1 cellular context compared by ENCODE assay signal in the genomic region with DNA sequence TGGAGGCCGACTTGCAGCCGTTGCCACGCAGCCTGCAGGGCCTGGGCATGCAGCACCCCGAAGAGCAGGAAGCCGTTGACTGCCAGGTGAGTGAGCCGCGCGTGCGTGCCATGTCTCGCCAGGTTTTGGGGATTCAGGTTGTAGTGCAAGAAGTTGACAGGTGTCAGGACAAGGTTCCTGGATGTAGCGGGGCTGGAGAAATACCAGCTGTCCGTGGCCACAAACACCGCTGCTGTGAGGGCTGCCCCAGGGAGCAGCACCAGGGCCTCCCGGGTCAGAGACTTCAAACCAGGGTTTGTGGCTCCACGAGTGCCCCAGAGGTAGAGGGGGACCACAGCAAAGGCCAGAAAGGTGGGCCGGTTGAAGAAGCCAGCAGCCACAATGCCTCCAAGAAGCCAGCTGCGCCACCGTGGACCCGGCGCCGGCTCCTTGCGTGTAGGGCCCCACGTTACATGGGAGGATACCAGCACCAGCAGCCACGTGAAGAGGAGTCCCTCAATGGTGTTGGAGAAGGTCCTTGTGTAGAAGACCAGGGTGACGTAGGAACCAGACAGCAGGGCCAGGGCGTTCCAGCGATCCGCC.
A peak's percentile ranks its signal among the peaks of the same experiment; 100 is the strongest.
TF ChIP-seq lines count a peak whose summit lies in the region.

No MANE protein-coding gene starts in this region.

TF ChIP-seq in HepG2, 621 proteins besides CTCF, POLR2A, EP300 and RAD21 (continues in another document):
- TF ChIP-seq AGO1 (IDR thresholded peaks at IDR 0.05; ENCODE audit: low read depth, low read length, poor library complexity, severe bottlenecking) = peak; percentile 48
- TF ChIP-seq, protein P1, sequence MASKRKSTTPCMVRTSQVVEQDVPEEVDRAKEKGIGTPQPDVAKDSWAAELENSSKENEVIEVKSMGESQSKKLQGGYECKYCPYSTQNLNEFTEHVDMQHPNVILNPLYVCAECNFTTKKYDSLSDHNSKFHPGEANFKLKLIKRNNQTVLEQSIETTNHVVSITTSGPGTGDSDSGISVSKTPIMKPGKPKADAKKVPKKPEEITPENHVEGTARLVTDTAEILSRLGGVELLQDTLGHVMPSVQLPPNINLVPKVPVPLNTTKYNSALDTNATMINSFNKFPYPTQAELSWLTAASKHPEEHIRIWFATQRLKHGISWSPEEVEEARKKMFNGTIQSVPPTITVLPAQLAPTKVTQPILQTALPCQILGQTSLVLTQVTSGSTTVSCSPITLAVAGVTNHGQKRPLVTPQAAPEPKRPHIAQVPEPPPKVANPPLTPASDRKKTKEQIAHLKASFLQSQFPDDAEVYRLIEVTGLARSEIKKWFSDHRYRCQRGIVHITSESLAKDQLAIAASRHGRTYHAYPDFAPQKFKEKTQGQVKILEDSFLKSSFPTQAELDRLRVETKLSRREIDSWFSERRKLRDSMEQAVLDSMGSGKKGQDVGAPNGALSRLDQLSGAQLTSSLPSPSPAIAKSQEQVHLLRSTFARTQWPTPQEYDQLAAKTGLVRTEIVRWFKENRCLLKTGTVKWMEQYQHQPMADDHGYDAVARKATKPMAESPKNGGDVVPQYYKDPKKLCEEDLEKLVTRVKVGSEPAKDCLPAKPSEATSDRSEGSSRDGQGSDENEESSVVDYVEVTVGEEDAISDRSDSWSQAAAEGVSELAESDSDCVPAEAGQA (IDR thresholded peaks at IDR 0.05; ENCODE audit: low read depth) = no peak
- TF ChIP-seq, protein P1 (CRISPR knock-in tag; IDR thresholded peaks at IDR 0.05; ENCODE audit: borderline replicate concordance) = no peak
- TF ChIP-seq RBFOX2 (IDR thresholded peaks at IDR 0.05; ENCODE audit: low read depth, low read length) = no peak
- TF ChIP-seq, protein P2, sequence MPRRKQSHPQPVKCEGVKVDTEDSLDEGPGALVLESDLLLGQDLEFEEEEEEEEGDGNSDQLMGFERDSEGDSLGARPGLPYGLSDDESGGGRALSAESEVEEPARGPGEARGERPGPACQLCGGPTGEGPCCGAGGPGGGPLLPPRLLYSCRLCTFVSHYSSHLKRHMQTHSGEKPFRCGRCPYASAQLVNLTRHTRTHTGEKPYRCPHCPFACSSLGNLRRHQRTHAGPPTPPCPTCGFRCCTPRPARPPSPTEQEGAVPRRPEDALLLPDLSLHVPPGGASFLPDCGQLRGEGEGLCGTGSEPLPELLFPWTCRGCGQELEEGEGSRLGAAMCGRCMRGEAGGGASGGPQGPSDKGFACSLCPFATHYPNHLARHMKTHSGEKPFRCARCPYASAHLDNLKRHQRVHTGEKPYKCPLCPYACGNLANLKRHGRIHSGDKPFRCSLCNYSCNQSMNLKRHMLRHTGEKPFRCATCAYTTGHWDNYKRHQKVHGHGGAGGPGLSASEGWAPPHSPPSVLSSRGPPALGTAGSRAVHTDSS (CRISPR knock-in tag; conservative IDR thresholded peaks at IDR 0.05) = no peak
- no peak for TF ChIP-seq SIN3A (IDR thresholded peaks at IDR 0.05; ENCODE audit: borderline replicate concordance, low read depth, low read length)
- no peak for TF ChIP-seq ZNF792 (CRISPR knock-in tag; IDR thresholded peaks at IDR 0.05)
- TF ChIP-seq KLF15 (CRISPR knock-in tag; IDR thresholded peaks at IDR 0.05; ENCODE audit: borderline replicate concordance) = no peak
- TF ChIP-seq, protein P3, sequence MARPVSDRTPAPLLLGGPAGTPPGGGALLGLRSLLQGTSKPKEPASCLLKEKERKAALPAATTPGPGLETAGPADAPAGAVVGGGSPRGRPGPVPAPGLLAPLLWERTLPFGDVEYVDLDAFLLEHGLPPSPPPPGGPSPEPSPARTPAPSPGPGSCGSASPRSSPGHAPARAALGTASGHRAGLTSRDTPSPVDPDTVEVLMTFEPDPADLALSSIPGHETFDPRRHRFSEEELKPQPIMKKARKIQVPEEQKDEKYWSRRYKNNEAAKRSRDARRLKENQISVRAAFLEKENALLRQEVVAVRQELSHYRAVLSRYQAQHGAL (CRISPR knock-in tag; IDR thresholded peaks at IDR 0.05; ENCODE audit: not compliant biosample characterization) = no peak
- TF ChIP-seq, protein P4, sequence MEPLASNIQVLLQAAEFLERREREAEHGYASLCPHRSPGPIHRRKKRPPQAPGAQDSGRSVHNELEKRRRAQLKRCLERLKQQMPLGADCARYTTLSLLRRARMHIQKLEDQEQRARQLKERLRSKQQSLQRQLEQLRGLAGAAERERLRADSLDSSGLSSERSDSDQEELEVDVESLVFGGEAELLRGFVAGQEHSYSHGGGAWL (CRISPR knock-in tag; IDR thresholded peaks at IDR 0.05) = no peak
- no peak for TF ChIP-seq TGIF2 (CRISPR knock-in tag; IDR thresholded peaks at IDR 0.05)
- TF ChIP-seq ZNF326 (CRISPR knock-in tag; IDR thresholded peaks at IDR 0.05; ENCODE audit: borderline replicate concordance) = no peak
- TF ChIP-seq ZNF564 (CRISPR knock-in tag; IDR thresholded peaks at IDR 0.05) = no peak
- no peak for TF ChIP-seq ZNF501 (CRISPR knock-in tag; IDR thresholded peaks at IDR 0.05)
- TF ChIP-seq REL (CRISPR knock-in tag; conservative IDR thresholded peaks at IDR 0.05) = no peak
- TF ChIP-seq, protein P5, sequence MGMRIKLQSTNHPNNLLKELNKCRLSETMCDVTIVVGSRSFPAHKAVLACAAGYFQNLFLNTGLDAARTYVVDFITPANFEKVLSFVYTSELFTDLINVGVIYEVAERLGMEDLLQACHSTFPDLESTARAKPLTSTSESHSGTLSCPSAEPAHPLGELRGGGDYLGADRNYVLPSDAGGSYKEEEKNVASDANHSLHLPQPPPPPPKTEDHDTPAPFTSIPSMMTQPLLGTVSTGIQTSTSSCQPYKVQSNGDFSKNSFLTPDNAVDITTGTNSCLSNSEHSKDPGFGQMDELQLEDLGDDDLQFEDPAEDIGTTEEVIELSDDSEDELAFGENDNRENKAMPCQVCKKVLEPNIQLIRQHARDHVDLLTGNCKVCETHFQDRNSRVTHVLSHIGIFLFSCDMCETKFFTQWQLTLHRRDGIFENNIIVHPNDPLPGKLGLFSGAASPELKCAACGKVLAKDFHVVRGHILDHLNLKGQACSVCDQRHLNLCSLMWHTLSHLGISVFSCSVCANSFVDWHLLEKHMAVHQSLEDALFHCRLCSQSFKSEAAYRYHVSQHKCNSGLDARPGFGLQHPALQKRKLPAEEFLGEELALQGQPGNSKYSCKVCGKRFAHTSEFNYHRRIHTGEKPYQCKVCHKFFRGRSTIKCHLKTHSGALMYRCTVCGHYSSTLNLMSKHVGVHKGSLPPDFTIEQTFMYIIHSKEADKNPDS (CRISPR knock-in tag; IDR thresholded peaks at IDR 0.05) = no peak
- no peak for TF ChIP-seq TRIM24 (CRISPR knock-in tag; IDR thresholded peaks at IDR 0.05)
- no peak for TF ChIP-seq MTA1 (CRISPR knock-in tag; IDR thresholded peaks at IDR 0.05; ENCODE audit: borderline replicate concordance)
- TF ChIP-seq ZKSCAN8 (CRISPR knock-in tag; IDR thresholded peaks at IDR 0.05; ENCODE audit: borderline replicate concordance) = no peak
- TF ChIP-seq RAD51 (IDR thresholded peaks at IDR 0.05; ENCODE audit: borderline replicate concordance) = no peak
- TF ChIP-seq, protein P6, sequence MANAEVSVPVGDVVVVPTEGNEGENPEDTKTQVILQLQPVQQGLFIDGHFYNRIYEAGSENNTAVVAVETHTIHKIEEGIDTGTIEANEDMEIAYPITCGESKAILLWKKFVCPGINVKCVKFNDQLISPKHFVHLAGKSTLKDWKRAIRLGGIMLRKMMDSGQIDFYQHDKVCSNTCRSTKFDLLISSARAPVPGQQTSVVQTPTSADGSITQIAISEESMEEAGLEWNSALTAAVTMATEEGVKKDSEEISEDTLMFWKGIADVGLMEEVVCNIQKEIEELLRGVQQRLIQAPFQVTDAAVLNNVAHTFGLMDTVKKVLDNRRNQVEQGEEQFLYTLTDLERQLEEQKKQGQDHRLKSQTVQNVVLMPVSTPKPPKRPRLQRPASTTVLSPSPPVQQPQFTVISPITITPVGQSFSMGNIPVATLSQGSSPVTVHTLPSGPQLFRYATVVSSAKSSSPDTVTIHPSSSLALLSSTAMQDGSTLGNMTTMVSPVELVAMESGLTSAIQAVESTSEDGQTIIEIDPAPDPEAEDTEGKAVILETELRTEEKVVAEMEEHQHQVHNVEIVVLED (CRISPR knock-in tag; IDR thresholded peaks at IDR 0.05; ENCODE audit: borderline replicate concordance) = no peak
- no peak for TF ChIP-seq ZFP90 (CRISPR knock-in tag; IDR thresholded peaks at IDR 0.05; ENCODE audit: borderline replicate concordance)
- no peak for TF ChIP-seq YEATS4 (CRISPR knock-in tag; IDR thresholded peaks at IDR 0.05; ENCODE audit: borderline replicate concordance)
- no peak for TF ChIP-seq JUNB (CRISPR knock-in tag; IDR thresholded peaks at IDR 0.05; ENCODE audit: borderline replicate concordance)
- TF ChIP-seq CHCHD3 (CRISPR knock-in tag; IDR thresholded peaks at IDR 0.05) = 0 out of 2 replicates have a peak, but pooled peaks have one; percentile 63
- no peak for TF ChIP-seq ZNF251 (CRISPR knock-in tag; IDR thresholded peaks at IDR 0.05)
- TF ChIP-seq, protein P7, sequence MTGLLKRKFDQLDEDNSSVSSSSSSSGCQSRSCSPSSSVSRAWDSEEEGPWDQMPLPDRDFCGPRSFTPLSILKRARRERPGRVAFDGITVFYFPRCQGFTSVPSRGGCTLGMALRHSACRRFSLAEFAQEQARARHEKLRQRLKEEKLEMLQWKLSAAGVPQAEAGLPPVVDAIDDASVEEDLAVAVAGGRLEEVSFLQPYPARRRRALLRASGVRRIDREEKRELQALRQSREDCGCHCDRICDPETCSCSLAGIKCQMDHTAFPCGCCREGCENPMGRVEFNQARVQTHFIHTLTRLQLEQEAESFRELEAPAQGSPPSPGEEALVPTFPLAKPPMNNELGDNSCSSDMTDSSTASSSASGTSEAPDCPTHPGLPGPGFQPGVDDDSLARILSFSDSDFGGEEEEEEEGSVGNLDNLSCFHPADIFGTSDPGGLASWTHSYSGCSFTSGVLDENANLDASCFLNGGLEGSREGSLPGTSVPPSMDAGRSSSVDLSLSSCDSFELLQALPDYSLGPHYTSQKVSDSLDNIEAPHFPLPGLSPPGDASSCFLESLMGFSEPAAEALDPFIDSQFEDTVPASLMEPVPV (CRISPR knock-in tag; IDR thresholded peaks at IDR 0.05) = 0 out of 2 replicates have a peak, but pooled peaks have one; percentile 1
- TF ChIP-seq, protein P8, sequence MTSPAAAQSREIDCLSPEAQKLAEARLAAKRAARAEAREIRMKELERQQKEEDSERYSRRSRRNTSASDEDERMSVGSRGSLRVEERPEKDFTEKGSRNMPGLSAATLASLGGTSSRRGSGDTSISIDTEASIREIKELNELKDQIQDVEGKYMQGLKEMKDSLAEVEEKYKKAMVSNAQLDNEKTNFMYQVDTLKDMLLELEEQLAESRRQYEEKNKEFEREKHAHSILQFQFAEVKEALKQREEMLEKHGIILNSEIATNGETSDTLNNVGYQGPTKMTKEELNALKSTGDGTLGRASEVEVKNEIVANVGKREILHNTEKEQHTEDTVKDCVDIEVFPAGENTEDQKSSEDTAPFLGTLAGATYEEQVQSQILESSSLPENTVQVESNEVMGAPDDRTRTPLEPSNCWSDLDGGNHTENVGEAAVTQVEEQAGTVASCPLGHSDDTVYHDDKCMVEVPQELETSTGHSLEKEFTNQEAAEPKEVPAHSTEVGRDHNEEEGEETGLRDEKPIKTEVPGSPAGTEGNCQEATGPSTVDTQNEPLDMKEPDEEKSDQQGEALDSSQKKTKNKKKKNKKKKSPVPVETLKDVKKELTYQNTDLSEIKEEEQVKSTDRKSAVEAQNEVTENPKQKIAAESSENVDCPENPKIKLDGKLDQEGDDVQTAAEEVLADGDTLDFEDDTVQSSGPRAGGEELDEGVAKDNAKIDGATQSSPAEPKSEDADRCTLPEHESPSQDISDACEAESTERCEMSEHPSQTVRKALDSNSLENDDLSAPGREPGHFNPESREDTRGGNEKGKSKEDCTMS (CRISPR knock-in tag; conservative IDR thresholded peaks at IDR 0.05) = no peak
- TF ChIP-seq NFYB (CRISPR knock-in tag; IDR thresholded peaks at IDR 0.05) = no peak
- no peak for TF ChIP-seq TMF1 (CRISPR knock-in tag; IDR thresholded peaks at IDR 0.05; ENCODE audit: low read depth)
- TF ChIP-seq KLF9 (CRISPR knock-in tag; IDR thresholded peaks at IDR 0.05; ENCODE audit: low read depth) = no peak
- TF ChIP-seq ATRX (CRISPR knock-in tag; IDR thresholded peaks at IDR 0.05; ENCODE audit: borderline replicate concordance) = no peak
- TF ChIP-seq ZNF780A (CRISPR knock-in tag; IDR thresholded peaks at IDR 0.05) = no peak
- no peak for TF ChIP-seq TCF12 (IDR thresholded peaks at IDR 0.05)
- TF ChIP-seq TCF12 (CRISPR knock-in tag; IDR thresholded peaks at IDR 0.05) = no peak
- TF ChIP-seq, protein P9, sequence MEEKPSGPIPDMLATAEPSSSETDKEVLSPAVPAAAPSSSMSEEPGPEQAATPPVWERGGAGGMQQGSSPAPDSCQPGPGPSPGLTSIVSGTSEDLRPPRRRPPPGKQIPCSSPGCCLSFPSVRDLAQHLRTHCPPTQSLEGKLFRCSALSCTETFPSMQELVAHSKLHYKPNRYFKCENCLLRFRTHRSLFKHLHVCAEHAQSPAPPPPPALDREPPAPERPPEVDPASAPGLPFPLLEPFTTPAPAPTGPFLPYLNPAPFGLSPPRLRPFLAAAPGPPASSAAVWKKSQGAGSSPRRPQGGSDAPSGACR (CRISPR knock-in tag; IDR thresholded peaks at IDR 0.05) = no peak
- TF ChIP-seq SRSF1 (optimal IDR thresholded peaks at IDR 0.05; ENCODE audit: low read depth, low read length) = peak; percentile 18
- TF ChIP-seq WIZ (CRISPR knock-in tag; IDR thresholded peaks at IDR 0.05) = 0 out of 2 replicates have a peak, but pooled peaks have one; percentile 38
- TF ChIP-seq PAX8 (CRISPR knock-in tag; IDR thresholded peaks at IDR 0.05; ENCODE audit: borderline replicate concordance) = no peak
- TF ChIP-seq ZNF552 (CRISPR knock-in tag; IDR thresholded peaks at IDR 0.05; ENCODE audit: borderline replicate concordance) = no peak
- TF ChIP-seq ZNF557 (CRISPR knock-in tag; IDR thresholded peaks at IDR 0.05) = no peak
- no peak for TF ChIP-seq ZNF17 (CRISPR knock-in tag; IDR thresholded peaks at IDR 0.05)
- no peak for TF ChIP-seq HHEX (CRISPR knock-in tag; IDR thresholded peaks at IDR 0.05)
- no peak for TF ChIP-seq ZNF746 (CRISPR knock-in tag; IDR thresholded peaks at IDR 0.05)
